ENCODE assay signal across 31 cellular contexts in the genomic region with DNA sequence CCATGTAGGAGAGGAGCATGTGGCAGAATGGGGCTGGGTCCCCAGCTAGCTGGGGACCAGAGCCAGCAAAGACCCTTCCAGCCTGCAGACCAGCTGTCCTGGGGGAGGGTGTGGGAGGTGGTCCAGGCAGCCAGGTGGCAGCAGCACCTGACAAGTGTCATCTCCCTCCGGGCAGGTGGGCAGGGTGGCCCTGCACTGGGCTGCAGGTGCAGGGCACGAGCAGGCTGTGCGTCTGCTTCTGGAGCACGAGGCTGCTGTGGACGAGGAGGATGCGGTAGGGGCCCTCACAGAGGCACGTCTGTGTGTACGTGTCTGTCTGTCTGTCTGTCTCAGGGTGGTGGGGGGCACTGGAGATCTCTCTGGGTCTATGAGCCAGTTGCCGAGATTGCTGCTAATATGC.
"Had no signal": no experiment of that assay in that cellular context is flagged by ENCODE, and none has a peak within 500 bp of the region (broad histone marks: within the 10 kb centered on the region; RNA-seq: fewer than 3 reads in every experiment).

No MANE protein-coding gene starts in this region.

- H3K4me1 ChIP-seq: foreskin keratinocyte, prostate gland had no signal

- H3K27me3 Mint-ChIP-seq: memory B cell; stimulated activated naive CD8-positive, alpha-beta T cell treated with anti-CD3 and anti-CD28 coated beads, Interleukin-15, Interleukin-2, amounts not matched to agents 100 ng/mL and 50 ng/mL, for 24 hours had no signal

- DNase-seq: activated CD4-positive, alpha-beta T cell treated with anti-CD3 and anti-CD28 coated beads for 4 hours; activated CD4-positive, alpha-beta T cell treated with anti-CD3 and anti-CD28 coated beads, Interleukin-2, amount 50 U/mL, for 4 hours; activated CD8-positive, alpha-beta memory T cell treated with anti-CD3 and anti-CD28 coated beads, Interleukin-2, amount 50 U/mL, for 4 hours; activated gamma-delta T cell; activated naive CD4-positive, alpha-beta T cell treated with anti-CD3 and anti-CD28 coated beads, Interleukin-2, amount 50 U/mL, for 16 hours; activated naive CD8-positive, alpha-beta T cell treated with anti-CD3 and anti-CD28 coated beads, Interleukin-2, amount 50 U/mL, for 24 hours; activated T-cell treated with anti-CD3 and anti-CD28 coated beads, Interleukin-2, amount 50 U/mL, for 1 hour; amygdala; dermis blood vessel endothelial cell; effector CD4-positive, alpha-beta T cell; foreskin keratinocyte; heart left ventricle; hypothalamus; immature natural killer cell; kidney; left colon; naive thymus-derived CD8-positive, alpha-beta T cell; ovary; retina; stimulated activated CD4-positive, alpha-beta T cell treated with anti-CD3 and anti-CD28 coated beads, Interleukin-12 subunit alpha, Interleukin-12 subunit beta, amount 100 ng/mL, for 4 hours; stimulated activated CD4-positive, alpha-beta T cell treated with anti-CD3 and anti-CD28 coated beads, Interleukin-4, amount 100 ng/mL, for 1 hour; trophoblast cell had no signal

- H3K27ac Mint-ChIP-seq: activated naive CD8-positive, alpha-beta T cell treated with anti-CD3 and anti-CD28 coated beads, Interleukin-2, amount 50 U/mL, for 24 hours; activated T-helper 1 cell treated with anti-CD3 and anti-CD28 coated beads, Interleukin-12 subunit alpha, Interleukin-12 subunit beta, Interleukin-2, Interleukin-4 antibody, amounts not matched to agents 30 ng/mL and 10 ng/mL and 1 ng/mL, durations not matched to agents 14 hours and 24 hours and 36 hours; immature natural killer cell; memory B cell; naive thymus-derived CD8-positive, alpha-beta T cell; stimulated activated naive CD8-positive, alpha-beta T cell treated with anti-CD3 and anti-CD28 coated beads, Interleukin-15, Interleukin-2, amounts not matched to agents 100 ng/mL and 50 ng/mL, for 24 hours had no signal

- H3K9me3 Mint-ChIP-seq: activated naive CD8-positive, alpha-beta T cell treated with anti-CD3 and anti-CD28 coated beads, Interleukin-2, amount 50 U/mL, for 24 hours; activated T-helper 1 cell treated with anti-CD3 and anti-CD28 coated beads, Interleukin-12 subunit alpha, Interleukin-12 subunit beta, Interleukin-2, Interleukin-4 antibody, amounts not matched to agents 30 ng/mL and 10 ng/mL and 1 ng/mL, durations not matched to agents 14 hours and 24 hours and 36 hours; immature natural killer cell; memory B cell; naive thymus-derived CD8-positive, alpha-beta T cell; stimulated activated naive CD8-positive, alpha-beta T cell treated with anti-CD3 and anti-CD28 coated beads, Interleukin-15, Interleukin-2, amounts not matched to agents 100 ng/mL and 50 ng/mL, for 24 hours had no signal

- H3K27me3 ChIP-seq: esophagus muscularis mucosa, foreskin keratinocyte, heart left ventricle, ovary had no signal

- ATAC-seq: activated naive CD8-positive, alpha-beta T cell treated with anti-CD3 and anti-CD28 coated beads, Interleukin-2, amount 50 U/mL, for 24 hours; foreskin keratinocyte; heart left ventricle; left colon; naive thymus-derived CD8-positive, alpha-beta T cell; sciatic nerve had no signal

- H3K4me3 ChIP-seq: esophagus muscularis mucosa, heart left ventricle, ovary, prostate gland, skin epidermis, thoracic aorta had no signal

- H3K27ac ChIP-seq: esophagus muscularis mucosa, foreskin keratinocyte, heart left ventricle, neutrophil, ovary, prostate gland, skin epidermis, thoracic aorta had no signal

- H3K9me3 ChIP-seq: esophagus muscularis mucosa, heart left ventricle, neutrophil, ovary, prostate gland, thoracic aorta had no signal

- H3K4me1 Mint-ChIP-seq: activated naive CD8-positive, alpha-beta T cell treated with anti-CD3 and anti-CD28 coated beads, Interleukin-2, amount 50 U/mL, for 24 hours; memory B cell had no signal

- H3K4me3 Mint-ChIP-seq: activated naive CD8-positive, alpha-beta T cell treated with anti-CD3 and anti-CD28 coated beads, Interleukin-2, amount 50 U/mL, for 24 hours; activated T-helper 1 cell treated with anti-CD3 and anti-CD28 coated beads, Interleukin-12 subunit alpha, Interleukin-12 subunit beta, Interleukin-2, Interleukin-4 antibody, amounts not matched to agents 30 ng/mL and 10 ng/mL and 1 ng/mL, durations not matched to agents 14 hours and 24 hours and 36 hours; immature natural killer cell; memory B cell; naive thymus-derived CD8-positive, alpha-beta T cell; stimulated activated naive CD8-positive, alpha-beta T cell treated with anti-CD3 and anti-CD28 coated beads, Interleukin-15, Interleukin-2, amounts not matched to agents 100 ng/mL and 50 ng/mL, for 24 hours had no signal

- H3K36me3 ChIP-seq: esophagus muscularis mucosa, heart left ventricle, neutrophil, ovary, prostate gland, thoracic aorta had no signal
